8 cellular contexts compared by ENCODE assay signal in genomic region chr21:37219766-37220432, GRCh38. TPM values are rescaled to one million over a fixed set of nuclear protein-coding genes. Genes with fewer than 3 reads are reported as not detected.
DNase-seq lines count a peak whose midpoint lies in the region; ATAC-seq and TF ChIP-seq lines count a peak whose summit lies in the region.

No MANE protein-coding gene starts in this region.

- no peaks in the 10 kb centered on the region; a peak in 1 of 22 replicates for H3K9me3 ChIP-seq in BLaER1 treated with 17β-estradiol and CSF1 and Interleukin-3, amounts not matched to agents 10 nM and 100 nM (replicated peaks in 1 of 11)
- H3K9me3 ChIP-seq in liver (ENCODE audit: control insufficient read depth in 4 of 4, low read length in 3 of 4) (no peaks in the 10 kb centered on the region), upper lobe of right lung (no peaks in the 10 kb centered on the region)

- H3K4me3 ChIP-seq in BLaER1 treated with 17β-estradiol and CSF1 and Interleukin-3, amounts not matched to agents 10 nM and 100 nM, result peak overlapping the region; percentile 58 to 79 (median 70)
- H3K4me3 ChIP-seq in Jurkat, Clone E6-1 (ENCODE audit: low read length), result peak overlapping the region; percentile 70
- H3K4me3 ChIP-seq in liver (ENCODE audit: low read depth in 1 of 3, low read length in 3 of 3), result peak overlapping the region in 2 of 3 donors; percentile 64 to 79
- peak overlapping the region; percentile 60 for H3K4me3 ChIP-seq in upper lobe of right lung

- DNase-seq in Jurkat, Clone E6-1 (ENCODE audit: low read depth, low spot score), result peak; percentile 32
- no peak for DNase-seq in activated naive CD4-positive, alpha-beta T cell treated with anti-CD3 and anti-CD28 coated beads, Interleukin-2, amount 50 U/mL, for 72 hours (ENCODE audit: low spot score in 2 of 2)
- DNase-seq in upper lobe of right lung (no peak), kidney glomerular epithelial cell (lab: John Stamatoyannopoulos, UW) (no peak), SW 1271 (lab: John Stamatoyannopoulos, UW) (no peak), NCI-H2107 (lab: John Stamatoyannopoulos, UW) (no peak)

- peak overlapping the region; percentile 94 to 96 for H3K27ac Mint-ChIP-seq in activated naive CD4-positive, alpha-beta T cell treated with anti-CD3 and anti-CD28 coated beads, Interleukin-2, amount 50 U/mL, for 72 hours

- H3K4me2 ChIP-seq in BLaER1 treated with 17β-estradiol and CSF1 and Interleukin-3, amounts not matched to agents 10 nM and 100 nM, result peak overlapping the region; percentile 71 to 95 (median 89)

- H3K27ac ChIP-seq in BLaER1 treated with 17β-estradiol and CSF1 and Interleukin-3, amounts not matched to agents 10 nM and 100 nM, result peak overlapping the region in 9 of 11 experiments; percentile 75 to 88 (median 86); a peak in 18 of 22 replicates
- H3K27ac ChIP-seq in liver (ENCODE audit: low read depth in 1 of 2, low read length in 2 of 2) (no peak overlapping the region), upper lobe of right lung (peak overlapping the region; percentile 70)

- H3K9ac ChIP-seq in BLaER1 treated with 17β-estradiol and CSF1 and Interleukin-3, amounts not matched to agents 10 nM and 100 nM, result peak overlapping the region; percentile 53 to 89 (median 82); a peak in 21 of 22 replicates
- no peak overlapping the region for H3K9ac ChIP-seq in liver (ENCODE audit: low read depth in 1 of 2, low read length in 2 of 2)

- peaks cover 16 to 23% (median 20%) of the 10 kb centered on the region in 11 experiments; a peak in 21 of 22 replicates for H3K36me3 ChIP-seq in BLaER1 treated with 17β-estradiol and CSF1 and Interleukin-3, amounts not matched to agents 10 nM and 100 nM
- H3K36me3 ChIP-seq in liver (ENCODE audit: control insufficient read depth in 4 of 4, insufficient read depth in 3 of 4, low read depth in 1 of 4, low read length in 3 of 4) (peaks cover under 1 to 10% (median 4%) of the 10 kb centered on the region in 4 donors), upper lobe of right lung (peaks cover 14% of the 10 kb centered on the region)

- H4K20me1 ChIP-seq in BLaER1 treated with 17β-estradiol and CSF1 and Interleukin-3, amounts not matched to agents 10 nM and 100 nM, result 0 out of 22 replicates have a peak, but pooled peaks cover 0 to under 1% (median 0%) of the 10 kb centered on the region in 11 experiments

- peaks cover 24 to 45% of the 10 kb centered on the region in 2 donors for H3K36me3 Mint-ChIP-seq in activated naive CD4-positive, alpha-beta T cell treated with anti-CD3 and anti-CD28 coated beads, Interleukin-2, amount 50 U/mL, for 72 hours

- no peaks in the 10 kb centered on the region for H3K27me3 ChIP-seq in BLaER1 treated with 17β-estradiol and CSF1 and Interleukin-3, amounts not matched to agents 10 nM and 100 nM
- no peaks in the 10 kb centered on the region for H3K27me3 ChIP-seq in liver (ENCODE audit: control insufficient read depth in 4 of 4, insufficient read depth in 4 of 4, low read length in 3 of 4)
- no peaks in the 10 kb centered on the region for H3K27me3 ChIP-seq in upper lobe of right lung

- TF ChIP-seq CTCF in liver (IDR thresholded peaks at IDR 0.05; ENCODE audit: low read depth, low read length, missing input control) (no peak), upper lobe of right lung (IDR thresholded peaks at IDR 0.05) (no peak)

- intact Hi-C loops in upper lobe of right lung (cut with DNase I), result no loop called here

- no peak for ATAC-seq in activated naive CD4-positive, alpha-beta T cell treated with anti-CD3 and anti-CD28 coated beads, Interleukin-2, amount 50 U/mL, for 72 hours
- no peak for ATAC-seq in upper lobe of right lung

- H3K9me3 Mint-ChIP-seq in activated naive CD4-positive, alpha-beta T cell treated with anti-CD3 and anti-CD28 coated beads, Interleukin-2, amount 50 U/mL, for 72 hours, result no peaks in the 10 kb centered on the region

- TF ChIP-seq RAD21 in liver (IDR thresholded peaks at IDR 0.05), result no peak

- H3K4me1 ChIP-seq in BLaER1 treated with 17β-estradiol and CSF1 and Interleukin-3, amounts not matched to agents 10 nM and 100 nM, result peaks cover 18 to 44% (median 34%) of the 10 kb centered on the region in 10 experiments
- peaks cover 0 to 16% (median 3%) of the 10 kb centered on the region in 4 donors for H3K4me1 ChIP-seq in liver (ENCODE audit: control insufficient read depth in 4 of 4, insufficient read depth in 4 of 4, low read length in 3 of 4)
- peaks cover 9% of the 10 kb centered on the region for H3K4me1 ChIP-seq in upper lobe of right lung

- 59% methylated on average over 13 of the region's 13 CpGs for WGBS in liver

TF ChIP-seq in liver, 16 proteins besides CTCF, POLR2A, EP300 and RAD21:
- TF ChIP-seq FOXA1 (IDR thresholded peaks at IDR 0.05) (no peak), RXRA (IDR thresholded peaks at IDR 0.05) (no peak), TAF1 (conservative IDR thresholded peaks at IDR 0.05) (no peak), SP1 (IDR thresholded peaks at IDR 0.05) (no peak), FOXA2 (IDR thresholded peaks at IDR 0.05) (no peak)

RNA-seq across cellular contexts. Expression of gene VPS26C, which starts 47.2 kb away (rescaled TPM):
- polyA plus RNA-seq in Jurkat, Clone E6-1 (2012; ENCODE audit: insufficient read depth, insufficient read length), result 42.9 TPM
- 10 to 100 TPM; 68.9 to 69.0 TPM for total RNA-seq in activated naive CD4-positive, alpha-beta T cell treated with anti-CD3 and anti-CD28 coated beads, Interleukin-2, amount 50 U/mL, for 72 hours
- total RNA-seq in liver (10 to 100 TPM; 25.1 to 37.7 TPM), upper lobe of right lung (57.6 TPM)
- polyA plus RNA-seq in liver, result 10 to 100 TPM; 16.3 to 20.5 TPM

Comparison
In these comparisons a context has a peak if more than half of its experiments do, and no peak if none do; other contexts are left out.
1. H3K27ac ChIP-seq: peak in BLaER1 treated with 17β-estradiol and CSF1 and Interleukin-3, amounts not matched to agents 10 nM and 100 nM (9 of 11) and upper lobe of right lung (single experiment); none in liver (0 of 2).
2. H3K9ac ChIP-seq: peak in BLaER1 treated with 17β-estradiol and CSF1 and Interleukin-3, amounts not matched to agents 10 nM and 100 nM (11 of 11); none in liver (0 of 2).
3. Peak in every context shown above with its lines, with median percentiles within 50 percentile points of each other: H3K4me3 ChIP-seq.